ENCODE assay signal across 20 cellular contexts in genomic region chr6:149683256-149683860, GRCh38. TPM values are rescaled to one million over a fixed set of nuclear protein-coding genes. Genes with fewer than 3 reads are reported as not detected.
DNase-seq lines count a peak whose midpoint lies in the region; FAIRE-seq and TF ChIP-seq lines count a peak whose summit lies in the region.
"Had no signal": no experiment of that assay in that cellular context is flagged by ENCODE, and none has a peak within 500 bp of the region (broad histone marks: within the 10 kb centered on the region; RNA-seq: fewer than 3 reads in every experiment).

No MANE protein-coding gene starts in this region.

- H3K27ac ChIP-seq in endothelial cell of umbilical vein (ENCODE audit: insufficient read depth, low read depth, low read length), result no peak overlapping the region
- H3K27ac ChIP-seq: BLaER1 treated with 17β-estradiol and CSF1 and Interleukin-3, amounts not matched to agents 10 nM and 100 nM; body of pancreas; tibial artery had no signal

- peaks cover 9 to 16% of the 10 kb centered on the region in 2 experiments for H3K36me3 ChIP-seq in endothelial cell of umbilical vein (ENCODE audit: control insufficient read depth in 2 of 2, extremely low read depth in 1 of 2, insufficient read depth in 2 of 2, low read length in 2 of 2)

- H3K9ac ChIP-seq in endothelial cell of umbilical vein (replicated peaks; ENCODE audit: extremely low read depth, insufficient read depth, low read length), result no peak overlapping the region
- H3K9ac ChIP-seq: BLaER1 treated with 17β-estradiol and CSF1 and Interleukin-3, amounts not matched to agents 10 nM and 100 nM had no signal

- FAIRE-seq in endothelial cell of umbilical vein (lab: Jason Lieb, UNC) (peak; percentile 12), urothelium cell line (lab: Jason Lieb, UNC) (no peak)
- FAIRE-seq: keratinocyte had no signal

- POLR2A ChIA-PET in endothelial cell of umbilical vein (lab: Charles Lee), result no interaction called here

- no peaks in the 10 kb centered on the region for H3K9me3 Mint-ChIP-seq in progenitor cell of endocrine pancreas (ENCODE audit: low read depth)
- H3K9me3 Mint-ChIP-seq: activated naive CD4-positive, alpha-beta T cell treated with anti-CD3 and anti-CD28 coated beads, Interleukin-2, amount 10 ng/mL, durations not matched to agents 7 days and 5 days; stimulated activated memory B cell treated with anti-CD40 and anti-IgM and Interleukin-4, amounts not matched to agents 10 μg/mL and 1 μg/mL and 100 μg/mL, for 72 hours had no signal

- no peak overlapping the region for H3K4me2 ChIP-seq in endothelial cell of umbilical vein (ENCODE audit: insufficient read depth, low read length)
- H3K4me2 ChIP-seq: BLaER1 treated with 17β-estradiol and CSF1 and Interleukin-3, amounts not matched to agents 10 nM and 100 nM had no signal

- no peak overlapping the region for H2AFZ ChIP-seq in endothelial cell of umbilical vein (ENCODE audit: low read depth, low read length)

- no peaks in the 10 kb centered on the region for H3K27me3 ChIP-seq in endothelial cell of umbilical vein (ENCODE audit: control insufficient read depth in 2 of 2, insufficient read depth in 2 of 2, low read length in 2 of 2)
- H3K27me3 ChIP-seq: BLaER1 treated with 17β-estradiol and CSF1 and Interleukin-3, amounts not matched to agents 10 nM and 100 nM; body of pancreas; tibial artery had no signal

- no peaks in the 10 kb centered on the region for H3K9me3 ChIP-seq in endothelial cell of umbilical vein (replicated peaks; ENCODE audit: control insufficient read depth, insufficient read depth, low read length)
- H3K9me3 ChIP-seq: BLaER1 treated with 17β-estradiol and CSF1 and Interleukin-3, amounts not matched to agents 10 nM and 100 nM; body of pancreas; tibial artery had no signal

- H3K4me3 ChIP-seq in endothelial cell of umbilical vein (replicated peaks in 1 of 3; ENCODE audit: insufficient read depth in 1 of 3, low read depth in 1 of 3, low read length in 3 of 3), result no peak overlapping the region
- H3K4me3 ChIP-seq: BLaER1 treated with 17β-estradiol and CSF1 and Interleukin-3, amounts not matched to agents 10 nM and 100 nM; body of pancreas; tibial artery had no signal

- BruUV-seq in endothelial cell of umbilical vein (replicated peaks; lab: Mats Ljungman, UMichigan), result no TSS peak

- peaks cover 2% of the 10 kb centered on the region for H4K20me1 ChIP-seq in endothelial cell of umbilical vein (replicated peaks; ENCODE audit: control insufficient read depth, extremely low read depth, insufficient read depth, low read length)

- H3K9me1 ChIP-seq in endothelial cell of umbilical vein (replicated peaks; ENCODE audit: control insufficient read depth, extremely low read depth, insufficient read depth, low read length), result no peaks in the 10 kb centered on the region

- H3K4me1 Mint-ChIP-seq in progenitor cell of endocrine pancreas (ENCODE audit: low read depth), result peaks cover 1% of the 10 kb centered on the region

- peaks cover 22% of the 10 kb centered on the region for H3K36me3 Mint-ChIP-seq in progenitor cell of endocrine pancreas (ENCODE audit: insufficient read depth)

- H3K27me3 Mint-ChIP-seq in progenitor cell of endocrine pancreas, result no peaks in the 10 kb centered on the region
- H3K27me3 Mint-ChIP-seq: activated naive CD4-positive, alpha-beta T cell treated with anti-CD3 and anti-CD28 coated beads, Interleukin-2, amount 10 ng/mL, durations not matched to agents 7 days and 5 days; stimulated activated memory B cell treated with anti-CD40 and anti-IgM and Interleukin-4, amounts not matched to agents 10 μg/mL and 1 μg/mL and 100 μg/mL, for 72 hours had no signal

- H3K4me1 ChIP-seq in endothelial cell of umbilical vein (ENCODE audit: control insufficient read depth, extremely low read depth, insufficient read depth, low read length), result no peaks in the 10 kb centered on the region
- H3K4me1 ChIP-seq: BLaER1 treated with 17β-estradiol and CSF1 and Interleukin-3, amounts not matched to agents 10 nM and 100 nM; body of pancreas had no signal

- DNase-seq in EH (ENCODE audit: low read depth), result peak; percentile 30
- peak; percentile 99 for DNase-seq in NCI-H524 treated with DMSO at 0.1 percent for 48 hours (lab: John Stamatoyannopoulos, UW)
- no peak for DNase-seq in endothelial cell of umbilical vein (ENCODE audit: low read depth, low spot score)
- DNase-seq in progenitor cell of endocrine pancreas (ENCODE audit: low spot score, unreplicated experiment), result no peak
- no peak for DNase-seq in urothelium cell line (ENCODE audit: low spot score)
- DNase-seq in COLO668 (lab: John Stamatoyannopoulos, UW; ENCODE audit: unreplicated experiment), result no peak
- no peak for DNase-seq in NCI-H1048 (lab: John Stamatoyannopoulos, UW)
- DNase-seq: activated CD4-positive, alpha-beta T cell treated with anti-CD3 and anti-CD28 coated beads for 4 hours; activated naive CD4-positive, alpha-beta T cell treated with anti-CD3 and anti-CD28 coated beads, Interleukin-2, amount 10 ng/mL, durations not matched to agents 7 days and 5 days; body of pancreas; dermis blood vessel endothelial cell; EL; head of caudate nucleus; NCI-H1417; NCI-H345; T1000; tibial artery had no signal

- H3K79me2 ChIP-seq in endothelial cell of umbilical vein (ENCODE audit: control insufficient read depth, insufficient read depth, low read length), result peaks cover 21% of the 10 kb centered on the region

- no peak overlapping the region for H3K4me3 Mint-ChIP-seq in progenitor cell of endocrine pancreas (ENCODE audit: low read depth)
- H3K4me3 Mint-ChIP-seq: activated naive CD4-positive, alpha-beta T cell treated with anti-CD3 and anti-CD28 coated beads, Interleukin-2, amount 10 ng/mL, durations not matched to agents 7 days and 5 days; stimulated activated memory B cell treated with anti-CD40 and anti-IgM and Interleukin-4, amounts not matched to agents 10 μg/mL and 1 μg/mL and 100 μg/mL, for 72 hours had no signal

- no peak for TF ChIP-seq POLR2A in endothelial cell of umbilical vein (IDR thresholded peaks at IDR 0.05; ENCODE audit: low read depth, low read length)

- dilution Hi-C loops in endothelial cell of umbilical vein (cut with MboI; ENCODE audit: extremely low pct_ligation_motif_present, low sequenced_read_pairs), result no loop called here

- peak overlapping the region; percentile 50 for H3K27ac Mint-ChIP-seq in progenitor cell of endocrine pancreas
- H3K27ac Mint-ChIP-seq: activated naive CD4-positive, alpha-beta T cell treated with anti-CD3 and anti-CD28 coated beads, Interleukin-2, amount 10 ng/mL, durations not matched to agents 7 days and 5 days; stimulated activated memory B cell treated with anti-CD40 and anti-IgM and Interleukin-4, amounts not matched to agents 10 μg/mL and 1 μg/mL and 100 μg/mL, for 72 hours had no signal

- intact Hi-C loops in endothelial cell of umbilical vein (cut with micrococcal nuclease), result no loop called here

- CTCF ChIA-PET in endothelial cell of umbilical vein (lab: Charles Lee), result no interaction called here

- TF ChIP-seq CTCF in endothelial cell of umbilical vein (IDR thresholded peaks at IDR 0.05; ENCODE audit: extremely low read depth in 1 of 2, insufficient read depth in 1 of 2, low read depth in 1 of 2, low read length in 2 of 2) (no peak), progenitor cell of endocrine pancreas (IDR thresholded peaks at IDR 0.05; ENCODE audit: unreplicated experiment) (no peak)

TF ChIP-seq in endothelial cell of umbilical vein, 7 proteins besides CTCF, POLR2A, EP300 and RAD21:
- no peak for TF ChIP-seq MAX (IDR thresholded peaks at IDR 0.05; ENCODE audit: insufficient read depth, insufficient read length)

RNA-seq across cellular contexts. Expression of gene LATS1, which starts 34.5 kb away (rescaled TPM):
- 27.6 and 28.7 TPM in 2 replicates for total RNA-seq in endothelial cell of umbilical vein
- polyA plus RNA-seq in endothelial cell of umbilical vein, result 8.4 and 10.2 TPM in 2 replicates
- 10.1 and 10.3 TPM in 2 replicates for polyA plus RNA-seq in endothelial cell of umbilical vein (2011; cell fraction: cytosol; rRNA removed)
- 19.2 and 21.1 TPM in 2 replicates for polyA plus RNA-seq in endothelial cell of umbilical vein (2011; cell fraction: nucleus; rRNA removed)
- 8.7 and 13.5 TPM in 2 replicates for polyA plus RNA-seq in endothelial cell of umbilical vein (2012)
- polyA minus RNA-seq in endothelial cell of umbilical vein, result 30.8 and 35.4 TPM in 2 replicates
- polyA minus RNA-seq in endothelial cell of umbilical vein (2011; cell fraction: cytosol; rRNA and poly(A)+ RNA removed), result 12.5 TPM
- 28.3 and 42.7 TPM in 2 replicates for polyA minus RNA-seq in endothelial cell of umbilical vein (2011; cell fraction: nucleus; rRNA and poly(A)+ RNA removed)
- total RNA-seq in progenitor cell of endocrine pancreas, result 40.5 and 41.8 TPM in 2 replicates

RNA-seq across cellular contexts. Expression of gene KATNA1, which starts 34.8 kb away (rescaled TPM):
- total RNA-seq in endothelial cell of umbilical vein (15.9 and 16.2 TPM in 2 replicates), progenitor cell of endocrine pancreas (14.3 and 16.5 TPM in 2 replicates)
- polyA plus RNA-seq in endothelial cell of umbilical vein, result 5.6 and 9.9 TPM in 2 replicates
- 15.9 TPM in 2 replicates for polyA plus RNA-seq in endothelial cell of umbilical vein (2011; cell fraction: cytosol; rRNA removed)
- polyA plus RNA-seq in endothelial cell of umbilical vein (2011; cell fraction: nucleus; rRNA removed), result 19.3 and 28.7 TPM in 2 replicates
- 13.4 and 19.7 TPM in 2 replicates for polyA plus RNA-seq in endothelial cell of umbilical vein (2012)
- polyA minus RNA-seq in endothelial cell of umbilical vein, result 9.8 and 14.6 TPM in 2 replicates
- 9.6 TPM for polyA minus RNA-seq in endothelial cell of umbilical vein (2011; cell fraction: cytosol; rRNA and poly(A)+ RNA removed)
- polyA minus RNA-seq in endothelial cell of umbilical vein (2011; cell fraction: nucleus; rRNA and poly(A)+ RNA removed), result 10.4 and 14.9 TPM in 2 replicates

Comparison
In these comparisons a context has a peak if more than half of its experiments do, and no peak if none do; other contexts are left out.
1. DNase-seq: peak in EH (single experiment) and NCI-H524 treated with DMSO at 0.1 percent for 48 hours (single experiment); none in endothelial cell of umbilical vein (single experiment), progenitor cell of endocrine pancreas (single experiment), urothelium cell line (single experiment), COLO668 (single experiment) and NCI-H1048 (single experiment).